ENCODE assay signal across 15 cellular contexts in the genomic region with DNA sequence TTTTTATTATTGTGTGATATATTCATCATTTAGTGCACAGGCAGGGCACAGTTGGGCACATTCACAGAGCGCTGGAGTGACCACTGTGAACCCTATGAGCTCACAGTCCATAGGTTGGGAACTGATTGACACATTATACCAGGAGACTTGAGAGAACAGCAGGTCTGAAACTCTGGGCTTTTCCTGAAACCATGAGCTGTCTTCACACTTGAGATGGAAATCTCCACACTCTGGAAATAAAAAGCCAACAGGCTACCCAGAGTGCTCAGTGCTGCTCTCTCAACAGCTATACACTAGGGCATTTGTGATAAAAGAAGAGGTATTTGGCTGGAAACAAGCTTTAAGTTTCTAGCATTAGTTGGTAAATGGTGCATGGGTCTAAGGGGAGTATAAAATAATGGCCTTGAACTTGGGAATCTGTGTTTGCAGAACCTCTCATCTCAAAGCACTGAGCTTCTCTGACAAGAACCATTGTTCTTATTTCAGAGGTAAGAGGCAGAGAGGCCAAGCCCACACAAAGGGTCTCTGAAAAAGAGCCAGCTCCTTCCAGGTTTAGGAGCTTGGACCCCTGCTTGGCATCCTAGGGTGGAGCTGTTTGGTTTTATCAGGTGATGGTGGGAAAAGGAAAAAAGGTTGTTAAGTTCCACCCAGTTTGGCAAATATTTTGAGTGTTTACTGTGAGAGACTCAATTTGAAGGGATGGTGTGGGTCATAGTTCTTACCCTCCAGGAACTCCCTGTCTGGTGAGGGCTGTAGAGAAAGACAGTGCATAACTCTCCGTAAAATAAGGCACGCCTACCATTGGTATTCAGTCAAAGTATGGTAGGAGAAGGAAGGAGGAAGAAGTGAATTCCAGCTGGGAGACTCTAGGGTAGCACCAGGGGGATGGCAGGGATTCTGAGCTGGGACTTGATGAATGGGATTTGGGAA. TPM values are rescaled to one million over a fixed set of nuclear protein-coding genes. Genes with fewer than 3 reads are reported as not detected.
DNase-seq lines count a peak whose midpoint lies in the region; ATAC-seq and TF ChIP-seq lines count a peak whose summit lies in the region.
"Had no signal": no experiment of that assay in that cellular context is flagged by ENCODE, and none has a peak within 500 bp of the region (broad histone marks: within the 10 kb centered on the region; RNA-seq: fewer than 3 reads in every experiment).

No MANE protein-coding gene starts in this region.

- no peak for TF ChIP-seq POLR2A in stomach (IDR thresholded peaks at IDR 0.05)

- H3K27ac ChIP-seq in liver (ENCODE audit: low read depth in 1 of 2, low read length in 2 of 2) (peak overlapping the region in 1 of 2 donors; percentile 7), stomach (peak overlapping the region in 3 of 5 donors; percentile 22 to 65 (median 52)), lower lobe of right lung (no peak overlapping the region)
- H3K27ac ChIP-seq: foreskin keratinocyte had no signal

- no peak for DNase-seq in activated T-cell treated with anti-CD3 and anti-CD28 coated beads, Interleukin-2, amount 50 U/mL, for 24 hours
- DNase-seq in activated T-cell treated with anti-CD3 and anti-CD28 coated beads for 4 hours = no peak
- DNase-seq in WTC11 (ENCODE audit: low spot score) = no peak
- DNase-seq in stomach = no peak
- DNase-seq in middle frontal gyrus (ENCODE audit: extremely low spot score, low spot score) = no peak
- no peak for DNase-seq in lower lobe of right lung
- DNase-seq in NCI-H82 treated with DMSO at 0.1 percent for 48 hours (lab: John Stamatoyannopoulos, UW; ENCODE audit: unreplicated experiment) = no peak
- DNase-seq: activated CD8-positive, alpha-beta memory T cell treated with anti-CD3 and anti-CD28 coated beads, Interleukin-2, amount 50 U/mL, for 48 hours; DMS 273 treated with DMSO at 0.1 percent for 48 hours; foreskin keratinocyte; NCI-H1105 treated with DMSO at 0.1 percent for 48 hours; NCI-H526 treated with DMSO at 0.1 percent for 48 hours; SHP77 had no signal

- no peak for ATAC-seq in WTC11
- ATAC-seq in lower lobe of right lung = no peak
- ATAC-seq: foreskin keratinocyte had no signal

- CTCF ChIA-PET in WTC11 (lab: Charles Lee) = interaction anchor here (0.6 to 2.1 kb wide), 6 partner anchors 12 to 242 kb away, joined by 3 to 14 read pairs (median 3); no protein-coding TSS in a partner anchor

- peak overlapping the region; percentile 24 for H3K27ac Mint-ChIP-seq in activated T-cell treated with anti-CD3 and anti-CD28 coated beads, Interleukin-2, amount 50 U/mL, for 24 hours
- H3K27ac Mint-ChIP-seq in WTC11 = peak overlapping the region; percentile 36

- peaks cover 33% of the 10 kb centered on the region for H3K36me3 Mint-ChIP-seq in activated T-cell treated with anti-CD3 and anti-CD28 coated beads, Interleukin-2, amount 50 U/mL, for 24 hours (ENCODE audit: low read depth)
- H3K36me3 Mint-ChIP-seq in WTC11 = no peaks in the 10 kb centered on the region

- H3K4me3 ChIP-seq in liver (ENCODE audit: low read depth in 1 of 3, low read length in 3 of 3) (no peak overlapping the region), stomach (no peak overlapping the region), lower lobe of right lung (no peak overlapping the region)

- TF ChIP-seq CTCF in WTC11 (IDR thresholded peaks at IDR 0.05) (no peak), liver (IDR thresholded peaks at IDR 0.05; ENCODE audit: low read depth, low read length, missing input control) (no peak), stomach (IDR thresholded peaks at IDR 0.05) (no peak), lower lobe of right lung (IDR thresholded peaks at IDR 0.05) (no peak)

- no peak for TF ChIP-seq RAD21 in liver (IDR thresholded peaks at IDR 0.05)

- TF ChIP-seq EP300 in stomach (IDR thresholded peaks at IDR 0.05) = no peak

- peaks cover 73% of the 10 kb centered on the region for H3K4me1 Mint-ChIP-seq in activated T-cell treated with anti-CD3 and anti-CD28 coated beads, Interleukin-2, amount 50 U/mL, for 24 hours (ENCODE audit: low read depth)
- H3K4me1 Mint-ChIP-seq in WTC11 = peaks cover 36% of the 10 kb centered on the region

- no peaks in the 10 kb centered on the region for H3K27me3 ChIP-seq in liver (ENCODE audit: control insufficient read depth in 4 of 4, insufficient read depth in 4 of 4, low read length in 3 of 4)
- no peaks in the 10 kb centered on the region for H3K27me3 ChIP-seq in stomach
- H3K27me3 ChIP-seq in lower lobe of right lung (ENCODE audit: low read depth) = no peaks in the 10 kb centered on the region
- H3K27me3 ChIP-seq: foreskin keratinocyte had no signal

- peaks cover 11 to 32% (median 22%) of the 10 kb centered on the region in 4 donors for H3K4me1 ChIP-seq in liver (ENCODE audit: control insufficient read depth in 4 of 4, insufficient read depth in 4 of 4, low read length in 3 of 4)
- peaks cover 54 to 86% (median 73%) of the 10 kb centered on the region in 4 donors for H3K4me1 ChIP-seq in stomach
- H3K4me1 ChIP-seq in lower lobe of right lung = peaks cover 61% of the 10 kb centered on the region
- H3K4me1 ChIP-seq: foreskin keratinocyte had no signal

- H3K36me3 ChIP-seq in liver (ENCODE audit: control insufficient read depth in 4 of 4, insufficient read depth in 3 of 4, low read depth in 1 of 4, low read length in 3 of 4) = no peaks in the 10 kb centered on the region
- peaks cover 0 to 9% (median 8%) of the 10 kb centered on the region in 4 donors for H3K36me3 ChIP-seq in stomach
- no peaks in the 10 kb centered on the region for H3K36me3 ChIP-seq in lower lobe of right lung

- no peaks in the 10 kb centered on the region for H3K9me3 Mint-ChIP-seq in activated T-cell treated with anti-CD3 and anti-CD28 coated beads, Interleukin-2, amount 50 U/mL, for 24 hours
- no peaks in the 10 kb centered on the region for H3K9me3 Mint-ChIP-seq in WTC11
- H3K9me3 Mint-ChIP-seq: neural crest cell had no signal

- intact Hi-C loops in stomach (cut with DNase I; ENCODE audit: low total_unique reads) = no loop called here
- intact Hi-C loops in lower lobe of right lung (cut with DNase I) = no loop called here

- H3K9ac ChIP-seq in liver (ENCODE audit: low read depth in 1 of 2, low read length in 2 of 2) = no peak overlapping the region

- H3K4me3 Mint-ChIP-seq in activated T-cell treated with anti-CD3 and anti-CD28 coated beads, Interleukin-2, amount 50 U/mL, for 24 hours = no peak overlapping the region
- H3K4me3 Mint-ChIP-seq in WTC11 = no peak overlapping the region
- H3K4me3 Mint-ChIP-seq: neural crest cell had no signal

- no peaks in the 10 kb centered on the region for H3K9me3 ChIP-seq in liver (ENCODE audit: control insufficient read depth in 4 of 4, low read length in 3 of 4)
- H3K9me3 ChIP-seq in stomach = no peaks in the 10 kb centered on the region
- no peaks in the 10 kb centered on the region for H3K9me3 ChIP-seq in lower lobe of right lung

- no peaks in the 10 kb centered on the region for H3K27me3 Mint-ChIP-seq in activated T-cell treated with anti-CD3 and anti-CD28 coated beads, Interleukin-2, amount 50 U/mL, for 24 hours
- H3K27me3 Mint-ChIP-seq in WTC11 (ENCODE audit: low read depth) = no peaks in the 10 kb centered on the region

- WGBS in liver = 75% methylated on average over 3 of the region's 3 CpGs
- WGBS in stomach, 5 donors = 78 to 90% (median 83%) methylated on average over 3 of the region's 3 CpGs

- POLR2A ChIA-PET in WTC11 (lab: Charles Lee) = interaction anchor here (0.9 kb wide), 1 partner anchor 14 kb away, joined by 5 read pairs; no protein-coding TSS in a partner anchor

TF ChIP-seq in WTC11, 78 proteins besides CTCF, POLR2A, EP300 and RAD21:
- TF ChIP-seq, protein P1, sequence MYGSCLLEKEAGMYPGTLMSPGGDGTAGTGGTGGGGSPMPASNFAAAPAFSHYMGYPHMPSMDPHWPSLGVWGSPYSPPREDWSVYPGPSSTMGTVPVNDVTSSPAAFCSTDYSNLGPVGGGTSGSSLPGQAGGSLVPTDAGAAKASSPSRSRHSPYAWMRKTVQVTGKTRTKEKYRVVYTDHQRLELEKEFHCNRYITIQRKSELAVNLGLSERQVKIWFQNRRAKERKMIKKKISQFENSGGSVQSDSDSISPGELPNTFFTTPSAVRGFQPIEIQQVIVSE (CRISPR knock-in tag; IDR thresholded peaks at IDR 0.05; ENCODE audit: borderline replicate concordance) = no peak
- TF ChIP-seq CBFB (CRISPR knock-in tag; IDR thresholded peaks at IDR 0.05; ENCODE audit: low read depth) = no peak
- TF ChIP-seq OVOL2 (CRISPR knock-in tag; IDR thresholded peaks at IDR 0.05; ENCODE audit: borderline replicate concordance) = no peak
- no peak for TF ChIP-seq ZNF416 (CRISPR knock-in tag; IDR thresholded peaks at IDR 0.05)
- no peak for TF ChIP-seq CREB1 (CRISPR knock-in tag; IDR thresholded peaks at IDR 0.05)
TF ChIP-seq in WTC11: peak in this region for 0.

TF ChIP-seq in liver, 16 proteins besides CTCF, POLR2A, EP300 and RAD21 (continues in another document):
- TF ChIP-seq, protein P2, sequence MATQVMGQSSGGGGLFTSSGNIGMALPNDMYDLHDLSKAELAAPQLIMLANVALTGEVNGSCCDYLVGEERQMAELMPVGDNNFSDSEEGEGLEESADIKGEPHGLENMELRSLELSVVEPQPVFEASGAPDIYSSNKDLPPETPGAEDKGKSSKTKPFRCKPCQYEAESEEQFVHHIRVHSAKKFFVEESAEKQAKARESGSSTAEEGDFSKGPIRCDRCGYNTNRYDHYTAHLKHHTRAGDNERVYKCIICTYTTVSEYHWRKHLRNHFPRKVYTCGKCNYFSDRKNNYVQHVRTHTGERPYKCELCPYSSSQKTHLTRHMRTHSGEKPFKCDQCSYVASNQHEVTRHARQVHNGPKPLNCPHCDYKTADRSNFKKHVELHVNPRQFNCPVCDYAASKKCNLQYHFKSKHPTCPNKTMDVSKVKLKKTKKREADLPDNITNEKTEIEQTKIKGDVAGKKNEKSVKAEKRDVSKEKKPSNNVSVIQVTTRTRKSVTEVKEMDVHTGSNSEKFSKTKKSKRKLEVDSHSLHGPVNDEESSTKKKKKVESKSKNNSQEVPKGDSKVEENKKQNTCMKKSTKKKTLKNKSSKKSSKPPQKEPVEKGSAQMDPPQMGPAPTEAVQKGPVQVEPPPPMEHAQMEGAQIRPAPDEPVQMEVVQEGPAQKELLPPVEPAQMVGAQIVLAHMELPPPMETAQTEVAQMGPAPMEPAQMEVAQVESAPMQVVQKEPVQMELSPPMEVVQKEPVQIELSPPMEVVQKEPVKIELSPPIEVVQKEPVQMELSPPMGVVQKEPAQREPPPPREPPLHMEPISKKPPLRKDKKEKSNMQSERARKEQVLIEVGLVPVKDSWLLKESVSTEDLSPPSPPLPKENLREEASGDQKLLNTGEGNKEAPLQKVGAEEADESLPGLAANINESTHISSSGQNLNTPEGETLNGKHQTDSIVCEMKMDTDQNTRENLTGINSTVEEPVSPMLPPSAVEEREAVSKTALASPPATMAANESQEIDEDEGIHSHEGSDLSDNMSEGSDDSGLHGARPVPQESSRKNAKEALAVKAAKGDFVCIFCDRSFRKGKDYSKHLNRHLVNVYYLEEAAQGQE (IDR thresholded peaks at IDR 0.05) = no peak
- peak; percentile 55 to 69 for TF ChIP-seq HNF4A (conservative IDR thresholded peaks at IDR 0.05)

RNA-seq across cellular contexts. Expression of a gene that starts 14.5 kb away (rescaled TPM):
- total RNA-seq in WTC11 (2021) (65.4 to 72.5 TPM (median 66.1 TPM) in 3 replicates), liver (10 to 100 TPM; 16.4 to 18.0 TPM), stomach (100 to 1,000 TPM in 1 of 5 donors, 10 to 100 TPM in 4; 48.4 to 119 (median 75.0) TPM), lower lobe of right lung (91.2 TPM)
- polyA plus RNA-seq in liver (10 to 100 TPM in 1 of 2 donors, 1 to 10 TPM in 1; 2.7 to 37.2 TPM), stomach (100 to 1,000 TPM; 117 to 166 (median 118) TPM)
